Comparison of ENCODE assay signal across 8 cellular contexts in genomic region chr11:95764267-95764898, GRCh38.
DNase-seq lines count a peak whose midpoint lies in the region; ATAC-seq lines count a peak whose summit lies in the region.

No MANE protein-coding gene starts in this region.

- ATAC-seq in HG02938 (IDR thresholded peaks at IDR 0.05; ENCODE audit: unreplicated experiment) = peak; percentile 61

- peak; percentile 48 for DNase-seq in SIG-M5 treated with dmso at 0.1 percent for 504 hours (lab: John Stamatoyannopoulos, UW; ENCODE audit: unreplicated experiment)
- DNase-seq in SIG-M5 (lab: John Stamatoyannopoulos, UW) = no peak
- DNase-seq in NCI-H226 = peak; percentile 29
- peak; percentile 68 for DNase-seq in astrocyte of the hippocampus (ENCODE audit: low read depth, low spot score)
- DNase-seq in iPS DF 4.7 (ENCODE audit: extremely low read depth, low spot score) = peak; percentile 3
- DNase-seq in superior temporal gyrus (ENCODE audit: extremely low spot score) = peak; percentile 86
- DNase-seq in stimulated activated CD8-positive, alpha-beta memory T cell treated with anti-CD3 and anti-CD28 coated beads, Interleukin-4, amount 100 ng/mL, for 48 hours = no peak

Comparison
In these comparisons a context has a peak if more than half of its experiments do, and no peak if none do; other contexts are left out.
1. DNase-seq: peak in SIG-M5 treated with dmso at 0.1 percent for 504 hours (single experiment), NCI-H226 (single experiment), astrocyte of the hippocampus (single experiment), iPS DF 4.7 (single experiment) and superior temporal gyrus (single experiment); none in SIG-M5 (single experiment) and stimulated activated CD8-positive, alpha-beta memory T cell treated with anti-CD3 and anti-CD28 coated beads, Interleukin-4, amount 100 ng/mL, for 48 hours (single experiment).